Comparison of ENCODE assay signal across 9 cellular contexts in the genomic region with DNA sequence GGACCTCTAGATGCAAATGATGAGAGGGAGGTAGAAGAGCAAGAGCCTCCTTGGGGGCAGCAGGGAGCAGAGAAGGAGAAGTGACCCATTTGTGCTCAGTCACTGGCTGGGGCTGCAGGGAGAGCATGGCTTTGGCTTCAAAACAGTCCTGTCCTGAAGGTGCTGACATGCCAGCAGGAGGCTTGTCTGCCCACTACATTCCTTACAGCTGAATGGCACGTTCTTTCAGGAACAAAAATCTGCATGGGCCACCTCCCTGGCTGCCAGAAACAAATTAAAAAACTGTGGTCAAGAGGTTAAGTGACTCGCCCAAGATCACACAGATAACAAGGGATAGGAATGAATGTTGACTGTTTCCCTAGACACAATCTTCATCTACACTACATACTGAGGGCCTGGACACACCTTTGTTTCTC.
DNase-seq lines count a peak whose midpoint lies in the region; ATAC-seq, FAIRE-seq and TF ChIP-seq lines count a peak whose summit lies in the region.
"Had no signal": no experiment of that assay in that cellular context is flagged by ENCODE, and none has a peak within 500 bp of the region (broad histone marks: within the 10 kb centered on the region; RNA-seq: fewer than 3 reads in every experiment).

No MANE protein-coding gene starts in this region.

- 73% methylated on average over 2 of the region's 2 CpGs for WGBS in HepG2 (ENCODE audit: low lambda C conversion rate)
- WGBS in right lobe of liver (ENCODE audit: insufficient coverage, low coverage, low lambda C conversion rate, missing lambda C conversion rate), result 81% methylated on average over 2 of the region's 2 CpGs

- H3K79me2 ChIP-seq in HepG2 (ENCODE audit: insufficient read depth, low read length), result no peaks in the 10 kb centered on the region

- BruUV-seq in HepG2 (replicated peaks; lab: Mats Ljungman, UMichigan), result no TSS peak

- H3K27ac ChIP-seq in HepG2 (ENCODE audit: extremely low read length, insufficient read depth, low read length), result no peak overlapping the region
- H3K27ac ChIP-seq in right lobe of liver, result no peak overlapping the region
- no peak overlapping the region for H3K27ac ChIP-seq in foreskin keratinocyte

- CTCF ChIA-PET in HepG2 (lab: Yijun Ruan, JAX; ENCODE audit: low intra/inter-chr PET ratio, low total read pairs), result no interaction called here

- no peak for TF ChIP-seq CTCF in HepG2 (CRISPR knock-in tag; IDR thresholded peaks at IDR 0.05)
- no peak for TF ChIP-seq CTCF in right lobe of liver (IDR thresholded peaks at IDR 0.05)
- peak; percentile 21 for TF ChIP-seq CTCF in foreskin keratinocyte (conservative IDR thresholded peaks at IDR 0.05)

- FAIRE-seq in HepG2 (lab: Jason Lieb, UNC) (peak; percentile 57), GM19239 (lab: Jason Lieb, UNC) (no peak)

- H3K4me1 ChIP-seq in HepG2 (ENCODE audit: insufficient read depth, low read length), result no peaks in the 10 kb centered on the region
- no peaks in the 10 kb centered on the region for H3K4me1 ChIP-seq in right lobe of liver
- no peaks in the 10 kb centered on the region for H3K4me1 ChIP-seq in foreskin keratinocyte

- H3K27me3 ChIP-seq in HepG2 (ENCODE audit: control insufficient read depth in 1 of 2, insufficient read depth in 2 of 2, low read length in 2 of 2), result no peaks in the 10 kb centered on the region
- H3K27me3 ChIP-seq in right lobe of liver, result no peaks in the 10 kb centered on the region
- no peaks in the 10 kb centered on the region for H3K27me3 ChIP-seq in foreskin keratinocyte

- POLR2A ChIA-PET in HepG2 (lab: Yijun Ruan, JAX), result no interaction called here

- in situ Hi-C loops in HepG2 (cut with HindIII; ENCODE audit: extremely low pct_ligation_motif_present, low pct_unique_long_range_greater_than_20kb), result no loop called here

- H3K9me3 ChIP-seq in HepG2 (ENCODE audit: low read length) (no peaks in the 10 kb centered on the region), right lobe of liver (no peaks in the 10 kb centered on the region)

- H3K9ac ChIP-seq in HepG2 (ENCODE audit: insufficient read depth, low read depth, low read length), result no peak overlapping the region

- H2AFZ ChIP-seq in HepG2 (ENCODE audit: low read length), result no peak overlapping the region

- TF ChIP-seq EP300 in HepG2 (IDR thresholded peaks at IDR 0.05; ENCODE audit: low read depth in 2 of 2, low read length in 2 of 2), result no peak
- TF ChIP-seq EP300 in HepG2 (CRISPR knock-in tag; IDR thresholded peaks at IDR 0.05; ENCODE audit: borderline replicate concordance), result no peak

- no peak overlapping the region for H3K4me2 ChIP-seq in HepG2 (ENCODE audit: low read depth, low read length)

- H3K4me3 ChIP-seq in HepG2 (replicated peaks in 1 of 3; ENCODE audit: insufficient read depth in 1 of 3, low read depth in 2 of 3, low read length in 3 of 3) (no peak overlapping the region), right lobe of liver (no peak overlapping the region)

- TF ChIP-seq POLR2A in HepG2 (IDR thresholded peaks at IDR 0.05; ENCODE audit: insufficient read depth in 1 of 2, low read depth in 2 of 2, low read length in 2 of 2) (no peak), right lobe of liver (IDR thresholded peaks at IDR 0.05) (no peak)

- ATAC-seq in HepG2 (peak; percentile 37; the same call in 2 of the 3 replicates), right lobe of liver (no peak), foreskin keratinocyte (peak; percentile 67), GM21717 (IDR thresholded peaks at IDR 0.05; ENCODE audit: unreplicated experiment) (no peak), GM18868 (IDR thresholded peaks at IDR 0.05; ENCODE audit: unreplicated experiment) (no peak)

- TF ChIP-seq RAD21 in HepG2 (CRISPR knock-in tag; IDR thresholded peaks at IDR 0.05), result no peak

- peaks cover 8 to 28% of the 10 kb centered on the region in 2 experiments; a peak in 4 of 5 replicates for H3K36me3 ChIP-seq in HepG2 (replicated peaks in 1 of 2; ENCODE audit: control insufficient read depth in 1 of 2, insufficient read depth in 2 of 2, low read length in 2 of 2)
- peaks cover 5 to 15% (median 7%) of the 10 kb centered on the region in 4 donors for H3K36me3 ChIP-seq in right lobe of liver

- H4K20me1 ChIP-seq in HepG2 (ENCODE audit: insufficient read depth, low read length), result no peaks in the 10 kb centered on the region

- intact Hi-C loops in HepG2 (cut with micrococcal nuclease; ENCODE audit: unreplicated experiment) (no loop called here), right lobe of liver (cut with DNase I) (no loop called here)

- DNase-seq in HepG2 (ENCODE audit: low spot score) (peak; percentile 23), right lobe of liver (no peak), SW480 (ENCODE audit: low spot score) (peak; percentile 37), foreskin keratinocyte (peak; percentile 48 to 73), GM19239 (ENCODE audit: insufficient read length, low spot score) (no peak), hypothalamus (lab: John Stamatoyannopoulos, UW) (no peak)
- DNase-seq: COR-L47 had no signal

TF ChIP-seq in HepG2, 621 proteins besides CTCF, POLR2A, EP300 and RAD21:
- TF ChIP-seq TBL1XR1 (IDR thresholded peaks at IDR 0.05; ENCODE audit: borderline replicate concordance, low read length, partially characterized antibody) (no peak), SAFB2 (CRISPR knock-in tag; IDR thresholded peaks at IDR 0.05; ENCODE audit: borderline replicate concordance, low read depth) (no peak), ZNF180 (CRISPR knock-in tag; IDR thresholded peaks at IDR 0.05; ENCODE audit: borderline replicate concordance, low read depth) (no peak), SETDB1 (CRISPR knock-in tag; IDR thresholded peaks at IDR 0.05; ENCODE audit: borderline replicate concordance) (no peak), ZNF160 (CRISPR knock-in tag; IDR thresholded peaks at IDR 0.05) (no peak), ZNF607 (CRISPR knock-in tag; IDR thresholded peaks at IDR 0.05; ENCODE audit: borderline replicate concordance) (no peak), ATF7-NPFF (CRISPR knock-in tag; IDR thresholded peaks at IDR 0.05; ENCODE audit: low read depth) (no peak), MAFK (conservative IDR thresholded peaks at IDR 0.05 in 1 of 2, IDR thresholded peaks at IDR 0.05 in 1 of 2; ENCODE audit: low read length in 2 of 2) (no peak), TEAD3 (CRISPR knock-in tag; optimal IDR thresholded peaks at IDR 0.05; ENCODE audit: borderline replicate concordance) (no peak), ZFP36 (IDR thresholded peaks at IDR 0.05; ENCODE audit: borderline replicate concordance, low read depth, low read length, partially characterized antibody) (no peak), ZNF251 (CRISPR knock-in tag; IDR thresholded peaks at IDR 0.05) (no peak), ZNF335 (CRISPR knock-in tag; IDR thresholded peaks at IDR 0.05) (no peak), TCF7L2 (IDR thresholded peaks at IDR 0.05; ENCODE audit: low read depth, low read length) (no peak), ATAD3A (CRISPR knock-in tag; IDR thresholded peaks at IDR 0.05) (no peak), GTF2F1 (IDR thresholded peaks at IDR 0.05; ENCODE audit: low read length) (no peak)
- TF ChIP-seq, protein P1, sequence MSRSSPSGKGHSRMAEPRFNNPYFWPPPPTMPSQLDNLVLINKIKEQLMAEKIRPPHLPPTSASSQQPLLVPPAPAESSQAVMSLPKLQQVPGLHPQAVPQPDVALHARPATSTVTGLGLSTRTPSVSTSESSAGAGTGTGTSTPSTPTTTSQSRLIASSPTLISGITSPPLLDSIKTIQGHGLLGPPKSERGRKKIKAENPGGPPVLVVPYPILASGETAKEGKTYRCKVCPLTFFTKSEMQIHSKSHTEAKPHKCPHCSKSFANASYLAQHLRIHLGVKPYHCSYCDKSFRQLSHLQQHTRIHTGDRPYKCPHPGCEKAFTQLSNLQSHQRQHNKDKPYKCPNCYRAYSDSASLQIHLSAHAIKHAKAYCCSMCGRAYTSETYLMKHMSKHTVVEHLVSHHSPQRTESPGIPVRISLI (CRISPR knock-in tag; IDR thresholded peaks at IDR 0.05; ENCODE audit: borderline replicate concordance), result no peak
- TF ChIP-seq, protein P2, sequence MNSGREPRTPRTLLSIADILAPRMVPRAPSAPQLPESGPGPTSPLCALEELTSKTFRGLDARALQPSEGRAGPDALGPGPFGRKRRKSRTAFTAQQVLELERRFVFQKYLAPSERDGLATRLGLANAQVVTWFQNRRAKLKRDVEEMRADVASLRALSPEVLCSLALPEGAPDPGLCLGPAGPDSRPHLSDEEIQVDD (CRISPR knock-in tag; IDR thresholded peaks at IDR 0.05; ENCODE audit: borderline replicate concordance), result no peak

Comparison
In these comparisons a context has a peak if more than half of its experiments do, and no peak if none do; other contexts are left out.
1. ATAC-seq: peak in HepG2 (single experiment) and foreskin keratinocyte (single experiment); none in right lobe of liver (0 of 4), GM21717 (single experiment) and GM18868 (single experiment).
2. DNase-seq: peak in HepG2 (single experiment), SW480 (single experiment) and foreskin keratinocyte (2 of 2); none in right lobe of liver (0 of 3), GM19239 (single experiment) and hypothalamus (0 of 51).